In genomic region chr19:5679289-5680082, GRCh38 we compare ENCODE assay signal across 1 cellular context.
TF ChIP-seq lines count a peak whose summit lies in the region.

No MANE protein-coding gene starts in this region.

TF ChIP-seq in GM23338, 12 proteins besides CTCF, POLR2A, EP300 and RAD21 (continued from another document):
- TF ChIP-seq, protein P1, sequence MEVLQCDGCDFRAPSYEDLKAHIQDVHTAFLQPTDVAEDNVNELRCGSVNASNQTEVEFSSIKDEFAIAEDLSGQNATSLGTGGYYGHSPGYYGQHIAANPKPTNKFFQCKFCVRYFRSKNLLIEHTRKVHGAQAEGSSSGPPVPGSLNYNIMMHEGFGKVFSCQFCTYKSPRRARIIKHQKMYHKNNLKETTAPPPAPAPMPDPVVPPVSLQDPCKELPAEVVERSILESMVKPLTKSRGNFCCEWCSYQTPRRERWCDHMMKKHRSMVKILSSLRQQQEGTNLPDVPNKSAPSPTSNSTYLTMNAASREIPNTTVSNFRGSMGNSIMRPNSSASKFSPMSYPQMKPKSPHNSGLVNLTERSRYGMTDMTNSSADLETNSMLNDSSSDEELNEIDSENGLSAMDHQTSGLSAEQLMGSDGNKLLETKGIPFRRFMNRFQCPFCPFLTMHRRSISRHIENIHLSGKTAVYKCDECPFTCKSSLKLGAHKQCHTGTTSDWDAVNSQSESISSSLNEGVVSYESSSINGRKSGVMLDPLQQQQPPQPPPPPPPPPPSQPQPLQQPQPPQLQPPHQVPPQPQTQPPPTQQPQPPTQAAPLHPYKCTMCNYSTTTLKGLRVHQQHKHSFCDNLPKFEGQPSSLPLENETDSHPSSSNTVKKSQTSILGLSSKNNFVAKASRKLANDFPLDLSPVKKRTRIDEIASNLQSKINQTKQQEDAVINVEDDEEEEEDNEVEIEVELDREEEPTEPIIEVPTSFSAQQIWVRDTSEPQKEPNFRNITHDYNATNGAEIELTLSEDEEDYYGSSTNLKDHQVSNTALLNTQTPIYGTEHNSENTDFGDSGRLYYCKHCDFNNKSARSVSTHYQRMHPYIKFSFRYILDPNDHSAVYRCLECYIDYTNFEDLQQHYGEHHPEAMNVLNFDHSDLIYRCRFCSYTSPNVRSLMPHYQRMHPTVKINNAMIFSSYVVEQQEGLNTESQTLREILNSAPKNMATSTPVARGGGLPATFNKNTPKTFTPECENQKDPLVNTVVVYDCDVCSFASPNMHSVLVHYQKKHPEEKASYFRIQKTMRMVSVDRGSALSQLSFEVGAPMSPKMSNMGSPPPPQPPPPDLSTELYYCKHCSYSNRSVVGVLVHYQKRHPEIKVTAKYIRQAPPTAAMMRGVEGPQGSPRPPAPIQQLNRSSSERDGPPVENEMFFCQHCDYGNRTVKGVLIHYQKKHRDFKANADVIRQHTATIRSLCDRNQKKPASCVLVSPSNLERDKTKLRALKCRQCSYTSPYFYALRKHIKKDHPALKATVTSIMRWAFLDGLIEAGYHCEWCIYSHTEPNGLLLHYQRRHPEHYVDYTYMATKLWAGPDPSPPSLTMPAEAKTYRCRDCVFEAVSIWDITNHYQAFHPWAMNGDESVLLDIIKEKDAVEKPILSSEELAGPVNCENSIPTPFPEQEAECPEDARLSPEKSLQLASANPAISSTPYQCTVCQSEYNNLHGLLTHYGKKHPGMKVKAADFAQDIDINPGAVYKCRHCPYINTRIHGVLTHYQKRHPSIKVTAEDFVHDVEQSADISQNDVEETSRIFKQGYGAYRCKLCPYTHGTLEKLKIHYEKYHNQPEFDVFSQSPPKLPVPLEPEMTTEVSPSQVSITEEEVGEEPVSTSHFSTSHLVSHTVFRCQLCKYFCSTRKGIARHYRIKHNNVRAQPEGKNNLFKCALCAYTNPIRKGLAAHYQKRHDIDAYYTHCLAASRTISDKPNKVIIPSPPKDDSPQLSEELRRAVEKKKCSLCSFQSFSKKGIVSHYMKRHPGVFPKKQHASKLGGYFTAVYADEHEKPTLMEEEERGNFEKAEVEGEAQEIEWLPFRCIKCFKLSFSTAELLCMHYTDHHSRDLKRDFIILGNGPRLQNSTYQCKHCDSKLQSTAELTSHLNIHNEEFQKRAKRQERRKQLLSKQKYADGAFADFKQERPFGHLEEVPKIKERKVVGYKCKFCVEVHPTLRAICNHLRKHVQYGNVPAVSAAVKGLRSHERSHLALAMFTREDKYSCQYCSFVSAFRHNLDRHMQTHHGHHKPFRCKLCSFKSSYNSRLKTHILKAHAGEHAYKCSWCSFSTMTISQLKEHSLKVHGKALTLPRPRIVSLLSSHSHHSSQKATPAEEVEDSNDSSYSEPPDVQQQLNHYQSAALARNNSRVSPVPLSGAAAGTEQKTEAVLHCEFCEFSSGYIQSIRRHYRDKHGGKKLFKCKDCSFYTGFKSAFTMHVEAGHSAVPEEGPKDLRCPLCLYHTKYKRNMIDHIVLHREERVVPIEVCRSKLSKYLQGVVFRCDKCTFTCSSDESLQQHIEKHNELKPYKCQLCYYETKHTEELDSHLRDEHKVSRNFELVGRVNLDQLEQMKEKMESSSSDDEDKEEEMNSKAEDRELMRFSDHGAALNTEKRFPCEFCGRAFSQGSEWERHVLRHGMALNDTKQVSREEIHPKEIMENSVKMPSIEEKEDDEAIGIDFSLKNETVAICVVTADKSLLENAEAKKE (CRISPR knock-in tag; IDR thresholded peaks at IDR 0.05): no peak
- TF ChIP-seq EZH2phosphoT487 (IDR thresholded peaks at IDR 0.05; ENCODE audit: unreplicated experiment) (no peak), EZH2 (IDR thresholded peaks at IDR 0.05; ENCODE audit: low read depth, unreplicated experiment) (no peak)
